ENCODE assay signal across 26 cellular contexts in genomic region chr15:48514103-48514817, GRCh38.
"Had no signal": no experiment of that assay in that cellular context is flagged by ENCODE, and none has a peak within 500 bp of the region (broad histone marks: within the 10 kb centered on the region; RNA-seq: fewer than 3 reads in every experiment).

No MANE protein-coding gene starts in this region.

- H3K9me3 ChIP-seq: adrenal gland, breast epithelium, MG63, Peyer's patch, SJCRH30, SK-N-SH had no signal

- H3K27me3 ChIP-seq: adrenal gland, breast epithelium, MG63, Peyer's patch, SJCRH30 had no signal

- H3K4me1 ChIP-seq: adrenal gland, breast epithelium, Peyer's patch, SJCRH30 had no signal

- H3K36me3 ChIP-seq: breast epithelium, Peyer's patch had no signal

- H3K9ac ChIP-seq: SK-N-SH had no signal

- H3K4me3 ChIP-seq: adrenal gland, breast epithelium, MG63, Peyer's patch, SJCRH30 had no signal

- H3K4me2 ChIP-seq: SK-N-SH had no signal

- H3K27ac ChIP-seq: adrenal gland, breast epithelium, Peyer's patch, RWPE1, SJCRH30, VCaP had no signal

- ATAC-seq: activated CD8-positive, alpha-beta T cell treated with anti-CD3 and anti-CD28 coated beads for 36 hours had no signal

- DNase-seq: activated CD4-positive, alpha-beta T cell treated with anti-CD3 and anti-CD28 coated beads for 4 hours; activated CD8-positive, alpha-beta memory T cell treated with anti-CD3 and anti-CD28 coated beads, Interleukin-2, amount 50 U/mL, for 4 hours; activated CD8-positive, alpha-beta T cell treated with anti-CD3 and anti-CD28 coated beads for 36 hours; activated naive CD4-positive, alpha-beta T cell treated with anti-CD3 and anti-CD28 coated beads, Interleukin-2, amount 50 U/mL, for 16 hours; activated naive CD8-positive, alpha-beta T cell treated with anti-CD3 and anti-CD28 coated beads, Interleukin-2, amount 10 ng/mL, durations not matched to agents 7 days and 5 days; adrenal gland; aorta; central memory CD4-positive, alpha-beta T cell; MG63; MV-4-11; NCI-H1092 treated with DMSO at 0.1 percent for 48 hours; NCI-H1417 treated with DMSO at 0.1 percent for 48 hours; NCI-H1694; NCI-H2029; NCI-H2107; NCI-H2171 treated with DMSO at 0.1 percent for 48 hours; NCI-H226; NCI-H526; Peyer's patch; Right ventricle myocardium superior; SJCRH30; SK-N-SH; T-helper 1 cell had no signal
